18 cellular contexts compared by ENCODE assay signal in the genomic region with DNA sequence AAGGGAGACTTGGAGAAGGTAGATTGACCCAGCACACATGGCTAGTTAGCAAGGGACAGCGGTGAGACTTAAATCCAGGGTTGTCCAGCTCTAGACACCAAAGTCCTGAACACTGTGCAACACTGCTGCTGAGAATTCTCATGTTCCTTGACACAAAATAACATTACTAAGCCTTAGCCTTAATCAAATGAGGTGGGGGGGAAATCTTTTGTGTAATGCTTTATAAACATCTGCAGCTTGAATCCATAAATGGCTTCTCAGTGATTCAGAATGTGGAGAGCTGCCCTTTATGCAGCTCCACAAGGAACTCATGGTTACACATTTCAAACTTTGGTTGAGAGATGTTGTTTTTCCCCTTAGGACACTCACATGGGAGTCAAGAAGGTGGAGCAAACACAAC.
A peak's percentile ranks its signal among the peaks of the same experiment; 100 is the strongest.
DNase-seq lines count a peak whose midpoint lies in the region; ATAC-seq and TF ChIP-seq lines count a peak whose summit lies in the region.
"Had no signal": no experiment of that assay in that cellular context is flagged by ENCODE, and none has a peak within 500 bp of the region (broad histone marks: within the 10 kb centered on the region; RNA-seq: fewer than 3 reads in every experiment).

No MANE protein-coding gene starts in this region.

- POLR2A ChIA-PET in activated CD8-positive, alpha-beta T cell treated with anti-CD3 and anti-CD28 coated beads, Interleukin-2, amount 10 ng/mL, durations not matched to agents 7 days and 5 days (lab: Charles Lee): no interaction called here
- POLR2A ChIA-PET in RWPE1 (lab: Yijun Ruan, JAX; ENCODE audit: low non-redundant PET): no interaction called here

- peak overlapping the region; percentile 69 for H3K27ac Mint-ChIP-seq in activated T-cell treated with anti-CD3 and anti-CD28 coated beads, Interleukin-2, amount 50 U/mL, for 72 hours
- peak overlapping the region; percentile 24 for H3K27ac Mint-ChIP-seq in activated CD8-positive, alpha-beta T cell treated with anti-CD3 and anti-CD28 coated beads, Interleukin-2, amount 10 ng/mL, durations not matched to agents 7 days and 5 days
- H3K27ac Mint-ChIP-seq: WTC11 had no signal

- intact Hi-C loops in transverse colon (cut with DNase I; ENCODE audit: low total_unique reads): no loop called here

- no peak for DNase-seq in activated T-cell treated with anti-CD3 and anti-CD28 coated beads, Interleukin-2, amount 50 U/mL, for 72 hours
- DNase-seq in activated T-cell treated with anti-CD3 and anti-CD28 coated beads, Interleukin-2, amount 50 U/mL, for 1 hour: no peak
- no peak for DNase-seq in activated CD8-positive, alpha-beta T cell treated with anti-CD3 and anti-CD28 coated beads, Interleukin-2, amount 10 ng/mL, durations not matched to agents 7 days and 5 days
- DNase-seq in fibroblast of mammary gland (ENCODE audit: low read depth) (peak; percentile 61), transverse colon (no peak), RWPE1 (ENCODE audit: low spot score) (no peak)
- DNase-seq: amniotic stem cell, colonic mucosa, left lung, MG63, NCI-H2029 treated with DMSO at 0.1 percent for 48 hours, NCI-H774, substantia nigra had no signal

- in situ Hi-C loops in transverse colon (cut with MboI; ENCODE audit: low pct_ligation_motif_present in 1 of 4, low pct_unique_long_range_greater_than_20kb in 1 of 4, low sequenced_read_pairs in 3 of 4): no loop called here

- no peaks in the 10 kb centered on the region for H3K27me3 ChIP-seq in transverse colon
- H3K27me3 ChIP-seq: colonic mucosa, left lung, MG63 had no signal

- H3K4me1 Mint-ChIP-seq in activated T-cell treated with anti-CD3 and anti-CD28 coated beads, Interleukin-2, amount 50 U/mL, for 72 hours (ENCODE audit: low read depth): peaks cover 37% of the 10 kb centered on the region
- peaks cover 37% of the 10 kb centered on the region for H3K4me1 Mint-ChIP-seq in activated CD8-positive, alpha-beta T cell treated with anti-CD3 and anti-CD28 coated beads, Interleukin-2, amount 10 ng/mL, durations not matched to agents 7 days and 5 days (ENCODE audit: low read depth)

- H3K36me3 ChIP-seq in transverse colon: peaks cover 0 to 23% (median 11%) of the 10 kb centered on the region in 4 donors
- H3K36me3 ChIP-seq: colonic mucosa, prostate gland had no signal

- H3K4me3 ChIP-seq in fibroblast of mammary gland (ENCODE audit: control insufficient read depth, low read depth, low read length) (no peak overlapping the region), transverse colon (no peak overlapping the region)
- H3K4me3 ChIP-seq: A549, colonic mucosa, left lung, MG63, prostate gland had no signal

- no peak for ATAC-seq in activated T-cell treated with anti-CD3 and anti-CD28 coated beads, Interleukin-2, amount 50 U/mL, for 72 hours (replicated peaks in 1 of 2)
- ATAC-seq in activated CD8-positive, alpha-beta T cell treated with anti-CD3 and anti-CD28 coated beads, Interleukin-2, amount 10 ng/mL, durations not matched to agents 7 days and 5 days: no peak
- no peak for ATAC-seq in GM21390 (IDR thresholded peaks at IDR 0.05; ENCODE audit: unreplicated experiment)
- ATAC-seq in HG02571 (IDR thresholded peaks at IDR 0.05; ENCODE audit: unreplicated experiment): no peak
- ATAC-seq: A549, left lung, WTC11 had no signal

- no peak for TF ChIP-seq POLR2A in transverse colon (IDR thresholded peaks at IDR 0.05)

- CTCF ChIA-PET in activated CD8-positive, alpha-beta T cell treated with anti-CD3 and anti-CD28 coated beads, Interleukin-2, amount 10 ng/mL, durations not matched to agents 7 days and 5 days (lab: Charles Lee): interaction anchor here (1.0 to 1.2 kb wide), 4 partner anchors 17 to 173 kb away, joined by 3 to 7 read pairs (median 4); no protein-coding TSS in a partner anchor
- CTCF ChIA-PET in RWPE1 (lab: Yijun Ruan, JAX): no interaction called here

- 91% methylated on average over 1 of the region's 1 CpG; no CpG with 5 or more reads in 1 of the 2 donors for WGBS in transverse colon (ENCODE audit: low coverage in 1 of 2), 2 donors

- H3K9me3 ChIP-seq in transverse colon: no peaks in the 10 kb centered on the region
- H3K9me3 ChIP-seq: A549, colonic mucosa, left lung, MG63, prostate gland had no signal

- peaks cover 19 to 34% of the 10 kb centered on the region in 2 donors for H3K36me3 Mint-ChIP-seq in activated T-cell treated with anti-CD3 and anti-CD28 coated beads, Interleukin-2, amount 50 U/mL, for 72 hours (ENCODE audit: insufficient read depth in 2 of 2)
- peaks cover 86% of the 10 kb centered on the region for H3K36me3 Mint-ChIP-seq in activated CD8-positive, alpha-beta T cell treated with anti-CD3 and anti-CD28 coated beads, Interleukin-2, amount 10 ng/mL, durations not matched to agents 7 days and 5 days (ENCODE audit: low read depth)
- H3K36me3 Mint-ChIP-seq: WTC11 had no signal

- peak overlapping the region; percentile 10 to 42 (median 34) for H3K27ac ChIP-seq in transverse colon
- H3K27ac ChIP-seq in RWPE1: no peak overlapping the region
- H3K27ac ChIP-seq: A549, colonic mucosa, prostate gland had no signal

- no peaks in the 10 kb centered on the region for H3K9me3 Mint-ChIP-seq in activated T-cell treated with anti-CD3 and anti-CD28 coated beads, Interleukin-2, amount 50 U/mL, for 72 hours
- no peaks in the 10 kb centered on the region for H3K9me3 Mint-ChIP-seq in activated CD8-positive, alpha-beta T cell treated with anti-CD3 and anti-CD28 coated beads, Interleukin-2, amount 10 ng/mL, durations not matched to agents 7 days and 5 days (ENCODE audit: insufficient read depth)
- H3K9me3 Mint-ChIP-seq: WTC11 had no signal

- no peaks in the 10 kb centered on the region for H3K27me3 Mint-ChIP-seq in activated T-cell treated with anti-CD3 and anti-CD28 coated beads, Interleukin-2, amount 50 U/mL, for 72 hours (ENCODE audit: low read depth)
- no peaks in the 10 kb centered on the region for H3K27me3 Mint-ChIP-seq in activated CD8-positive, alpha-beta T cell treated with anti-CD3 and anti-CD28 coated beads, Interleukin-2, amount 10 ng/mL, durations not matched to agents 7 days and 5 days (ENCODE audit: low read depth)

- TF ChIP-seq CTCF in fibroblast of mammary gland (conservative IDR thresholded peaks at IDR 0.05; ENCODE audit: control insufficient read depth, insufficient read depth, low read depth, low read length) (no peak), transverse colon (IDR thresholded peaks at IDR 0.05) (no peak), RWPE1 (conservative IDR thresholded peaks at IDR 0.05; ENCODE audit: low read depth) (no peak)

- no peak overlapping the region for H3K4me3 Mint-ChIP-seq in activated T-cell treated with anti-CD3 and anti-CD28 coated beads, Interleukin-2, amount 50 U/mL, for 72 hours
- no peak overlapping the region for H3K4me3 Mint-ChIP-seq in activated CD8-positive, alpha-beta T cell treated with anti-CD3 and anti-CD28 coated beads, Interleukin-2, amount 10 ng/mL, durations not matched to agents 7 days and 5 days
- H3K4me3 Mint-ChIP-seq: WTC11 had no signal

- H3K4me1 ChIP-seq in transverse colon: peaks cover 0 to 10% (median 0%) of the 10 kb centered on the region in 4 donors
- H3K4me1 ChIP-seq: colonic mucosa, prostate gland had no signal

- TF ChIP-seq EP300 in transverse colon (IDR thresholded peaks at IDR 0.05; ENCODE audit: low read depth): no peak
